ENCODE assay signal across 14 cellular contexts in the genomic region with DNA sequence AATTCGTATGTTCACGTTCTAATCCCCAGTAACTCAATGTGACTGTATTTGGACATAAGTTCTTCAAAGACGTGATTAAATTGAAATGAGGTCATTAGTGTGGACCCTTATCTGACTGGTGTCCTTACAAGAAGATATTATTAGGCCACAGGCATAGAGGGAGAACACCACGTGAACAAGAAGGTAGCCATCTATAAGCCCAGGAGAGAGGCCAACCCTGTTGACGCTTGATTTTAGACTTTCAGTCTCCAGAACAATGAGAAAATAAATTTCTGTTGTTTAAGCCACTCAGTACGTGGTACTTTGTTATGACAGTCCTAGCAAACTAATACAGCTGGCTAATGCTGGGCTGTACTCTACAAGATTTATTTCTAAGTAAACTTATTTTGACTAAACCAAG. TPM values are rescaled to one million over a fixed set of nuclear protein-coding genes. Genes with fewer than 3 reads are reported as not detected.
DNase-seq lines count a peak whose midpoint lies in the region; ATAC-seq, FAIRE-seq and TF ChIP-seq lines count a peak whose summit lies in the region.
"Had no signal": no experiment of that assay in that cellular context is flagged by ENCODE, and none has a peak within 500 bp of the region (broad histone marks: within the 10 kb centered on the region; RNA-seq: fewer than 3 reads in every experiment).

No MANE protein-coding gene starts in this region.

- POLR2A ChIA-PET in PC-3 (lab: Charles Lee; ENCODE audit: unreplicated experiment) = interaction anchor here (0.7 kb wide), 1 partner anchor 10 kb away, joined by 6 read pairs; no protein-coding TSS in a partner anchor
- POLR2A ChIA-PET in endothelial cell of umbilical vein (lab: Charles Lee) = no interaction called here

- H3K4me1 ChIP-seq in PC-3 (ENCODE audit: insufficient read depth, low read length) = peaks cover 29% of the 10 kb centered on the region
- H3K4me1 ChIP-seq in endothelial cell of umbilical vein (ENCODE audit: control insufficient read depth, extremely low read depth, insufficient read depth, low read length) = peaks cover 22% of the 10 kb centered on the region

- peak; percentile 15 for FAIRE-seq in endothelial cell of umbilical vein (lab: Jason Lieb, UNC)
- FAIRE-seq: GM12892, H54, pancreas, TTC549 had no signal

- H3K4me3 Mint-ChIP-seq in activated T-cell treated with anti-CD3 and anti-CD28 coated beads, Interleukin-2, amount 50 U/mL, for 24 hours = peak overlapping the region; percentile 94
- H3K4me3 Mint-ChIP-seq in stimulated activated effector memory CD8-positive, alpha-beta T cell treated with anti-CD3 and anti-CD28 coated beads, Interleukin-12 subunit alpha, Interleukin-12 subunit beta, amount 100 ng/mL, for 72 hours = peak overlapping the region; percentile 77

- H4K20me1 ChIP-seq in PC-3 (ENCODE audit: low read length) (peaks cover 31% of the 10 kb centered on the region), endothelial cell of umbilical vein (replicated peaks; ENCODE audit: control insufficient read depth, extremely low read depth, insufficient read depth, low read length) (no peaks in the 10 kb centered on the region)

- dilution Hi-C loops in endothelial cell of umbilical vein (cut with MboI; ENCODE audit: extremely low pct_ligation_motif_present, low sequenced_read_pairs) = no loop called here

- TF ChIP-seq POLR2A in endothelial cell of umbilical vein (IDR thresholded peaks at IDR 0.05; ENCODE audit: low read depth, low read length) = no peak

- H3K27me3 Mint-ChIP-seq in activated T-cell treated with anti-CD3 and anti-CD28 coated beads, Interleukin-2, amount 50 U/mL, for 24 hours = peaks cover 9% of the 10 kb centered on the region

- peaks cover 51% of the 10 kb centered on the region for H3K4me1 Mint-ChIP-seq in activated T-cell treated with anti-CD3 and anti-CD28 coated beads, Interleukin-2, amount 50 U/mL, for 24 hours (ENCODE audit: low read depth)
- peaks cover 21% of the 10 kb centered on the region for H3K4me1 Mint-ChIP-seq in stimulated activated effector memory CD8-positive, alpha-beta T cell treated with anti-CD3 and anti-CD28 coated beads, Interleukin-12 subunit alpha, Interleukin-12 subunit beta, amount 100 ng/mL, for 72 hours

- no peaks in the 10 kb centered on the region for H3F3A ChIP-seq in PC-3 (ENCODE audit: low read length, unreplicated experiment)

- H3K9me3 Mint-ChIP-seq in activated T-cell treated with anti-CD3 and anti-CD28 coated beads, Interleukin-2, amount 50 U/mL, for 24 hours = no peaks in the 10 kb centered on the region
- H3K9me3 Mint-ChIP-seq in stimulated activated effector memory CD8-positive, alpha-beta T cell treated with anti-CD3 and anti-CD28 coated beads, Interleukin-12 subunit alpha, Interleukin-12 subunit beta, amount 100 ng/mL, for 72 hours = no peaks in the 10 kb centered on the region

- no peak for TF ChIP-seq CTCF in PC-3 (conservative IDR thresholded peaks at IDR 0.05; ENCODE audit: low read depth, low read length)
- TF ChIP-seq CTCF in endothelial cell of umbilical vein (IDR thresholded peaks at IDR 0.05; ENCODE audit: extremely low read depth in 1 of 2, insufficient read depth in 1 of 2, low read depth in 1 of 2, low read length in 2 of 2) = no peak

- H3K79me2 ChIP-seq in PC-3 (ENCODE audit: low read length) = peaks cover 35% of the 10 kb centered on the region
- peaks cover 32% of the 10 kb centered on the region for H3K79me2 ChIP-seq in endothelial cell of umbilical vein (ENCODE audit: control insufficient read depth, insufficient read depth, low read length)

- no peak for DNase-seq in activated T-cell treated with anti-CD3 and anti-CD28 coated beads, Interleukin-2, amount 50 U/mL, for 24 hours
- DNase-seq in activated T-cell treated with anti-CD3 and anti-CD28 coated beads, Interleukin-2, amount 50 U/mL, for 48 hours = no peak
- DNase-seq in PC-3 (no peak), endothelial cell of umbilical vein (ENCODE audit: low read depth, low spot score) (no peak), NAMALWA (ENCODE audit: low spot score) (no peak), left colon (no peak)
- no peak for DNase-seq in stimulated activated effector memory CD8-positive, alpha-beta T cell treated with anti-CD3 and anti-CD28 coated beads, Interleukin-12 subunit alpha, Interleukin-12 subunit beta, amount 100 ng/mL, for 72 hours (ENCODE audit: low spot score in 2 of 2)
- no peak for DNase-seq in stimulated activated CD4-positive, alpha-beta T cell treated with anti-CD3 and anti-CD28 coated beads, Interleukin-12 subunit alpha, Interleukin-12 subunit beta, amount 100 ng/mL, for 4 hours
- DNase-seq: DND-41, left ventricle myocardium inferior had no signal

- H3K9ac ChIP-seq in PC-3 (ENCODE audit: low read length) (no peak overlapping the region), endothelial cell of umbilical vein (replicated peaks; ENCODE audit: extremely low read depth, insufficient read depth, low read length) (no peak overlapping the region)

- peak overlapping the region; percentile 64; the same call in 1 of the 2 replicates for H3K4me2 ChIP-seq in PC-3 (ENCODE audit: low read length)
- no peak overlapping the region for H3K4me2 ChIP-seq in endothelial cell of umbilical vein (ENCODE audit: insufficient read depth, low read length)

- H3K27ac ChIP-seq in PC-3 (ENCODE audit: low read length) (no peak overlapping the region), endothelial cell of umbilical vein (ENCODE audit: insufficient read depth, low read depth, low read length) (no peak overlapping the region)

- intact Hi-C loops in PC-3 (cut with micrococcal nuclease) (no loop called here), endothelial cell of umbilical vein (cut with micrococcal nuclease) (loop anchor here (5.0 kb wide), 2 partner anchors 124 to 1384 kb away; partner anchors contain the start of gene RPS6KA3), left colon (cut with DNase I, micrococcal nuclease) (no loop called here)

- no TSS peak for BruUV-seq in PC-3 (replicated peaks; lab: Mats Ljungman, UMichigan)
- no TSS peak for BruUV-seq in endothelial cell of umbilical vein (replicated peaks; lab: Mats Ljungman, UMichigan)

- ATAC-seq in PC-3 (no peak), left colon (no peak)
- no peak for ATAC-seq in stimulated activated effector memory CD8-positive, alpha-beta T cell treated with anti-CD3 and anti-CD28 coated beads, Interleukin-12 subunit alpha, Interleukin-12 subunit beta, amount 100 ng/mL, for 72 hours
- ATAC-seq: pancreas had no signal

- no peak overlapping the region for H2AFZ ChIP-seq in PC-3 (ENCODE audit: low read length)
- no peak overlapping the region for H2AFZ ChIP-seq in endothelial cell of umbilical vein (ENCODE audit: low read depth, low read length)

- CTCF ChIA-PET in PC-3 (lab: Charles Lee) (no interaction called here), endothelial cell of umbilical vein (lab: Charles Lee) (no interaction called here)

- H3K9me3 ChIP-seq in PC-3 (ENCODE audit: low read length) (no peaks in the 10 kb centered on the region), endothelial cell of umbilical vein (replicated peaks; ENCODE audit: control insufficient read depth, insufficient read depth, low read length) (no peaks in the 10 kb centered on the region)
- H3K9me3 ChIP-seq: left ventricle myocardium inferior, pancreas had no signal

- no peak overlapping the region for H3K4me3 ChIP-seq in PC-3 (ENCODE audit: low read length)
- H3K4me3 ChIP-seq in endothelial cell of umbilical vein (replicated peaks in 1 of 3; ENCODE audit: insufficient read depth in 1 of 3, low read depth in 1 of 3, low read length in 3 of 3) = no peak overlapping the region

- peak overlapping the region; percentile 80 for H3K27ac Mint-ChIP-seq in activated T-cell treated with anti-CD3 and anti-CD28 coated beads, Interleukin-2, amount 50 U/mL, for 24 hours
- H3K27ac Mint-ChIP-seq in stimulated activated effector memory CD8-positive, alpha-beta T cell treated with anti-CD3 and anti-CD28 coated beads, Interleukin-12 subunit alpha, Interleukin-12 subunit beta, amount 100 ng/mL, for 72 hours = peak overlapping the region; percentile 14

- H3K9me2 ChIP-seq in PC-3 (replicated peaks; ENCODE audit: low read length) = no peaks in the 10 kb centered on the region

- H3K9me1 ChIP-seq in endothelial cell of umbilical vein (replicated peaks; ENCODE audit: control insufficient read depth, extremely low read depth, insufficient read depth, low read length) = no peaks in the 10 kb centered on the region

- H3K36me3 ChIP-seq in PC-3 (ENCODE audit: low read depth, low read length) = peaks cover 23% of the 10 kb centered on the region
- H3K36me3 ChIP-seq in endothelial cell of umbilical vein (ENCODE audit: control insufficient read depth in 2 of 2, extremely low read depth in 1 of 2, insufficient read depth in 2 of 2, low read length in 2 of 2) = peaks cover 0 to 2% of the 10 kb centered on the region in 2 experiments

- H3K36me3 Mint-ChIP-seq in activated T-cell treated with anti-CD3 and anti-CD28 coated beads, Interleukin-2, amount 50 U/mL, for 24 hours (ENCODE audit: low read depth) = peaks cover 36% of the 10 kb centered on the region
- H3K36me3 Mint-ChIP-seq in stimulated activated effector memory CD8-positive, alpha-beta T cell treated with anti-CD3 and anti-CD28 coated beads, Interleukin-12 subunit alpha, Interleukin-12 subunit beta, amount 100 ng/mL, for 72 hours = peaks cover 35% of the 10 kb centered on the region

- H3K27me3 ChIP-seq in PC-3 (ENCODE audit: low read length) (no peaks in the 10 kb centered on the region), endothelial cell of umbilical vein (ENCODE audit: control insufficient read depth in 2 of 2, insufficient read depth in 2 of 2, low read length in 2 of 2) (no peaks in the 10 kb centered on the region)
- H3K27me3 ChIP-seq: pancreas had no signal

RNA-seq across cellular contexts. Expression of gene EIF1AX, which starts 1.5 kb away (rescaled TPM):
- total RNA-seq in PC-3 (2014; rRNA removed) (47.5 and 51.1 TPM in 2 replicates), endothelial cell of umbilical vein (89.4 and 94.7 TPM in 2 replicates), left colon (10 to 100 TPM; 76.3 to 80.4 TPM)
- 7.9 and 12.8 TPM in 2 replicates for polyA plus RNA-seq in endothelial cell of umbilical vein
- 24.1 and 28.8 TPM in 2 replicates for polyA plus RNA-seq in endothelial cell of umbilical vein (2011; cell fraction: cytosol; rRNA removed)
- polyA plus RNA-seq in endothelial cell of umbilical vein (2011; cell fraction: nucleus; rRNA removed) = 8.8 and 19.4 TPM in 2 replicates
- polyA plus RNA-seq in endothelial cell of umbilical vein (2012) = 51.0 and 84.9 TPM in 2 replicates
- polyA minus RNA-seq in endothelial cell of umbilical vein = 5.8 and 6.3 TPM in 2 replicates
- polyA minus RNA-seq in endothelial cell of umbilical vein (2011; cell fraction: cytosol; rRNA and poly(A)+ RNA removed) = 157 TPM
- polyA minus RNA-seq in endothelial cell of umbilical vein (2011; cell fraction: nucleus; rRNA and poly(A)+ RNA removed) = 10.6 and 11.1 TPM in 2 replicates

RNA-seq across cellular contexts. Expression of gene MAP7D2, which starts 26.4 kb away (rescaled TPM):
- total RNA-seq in PC-3 (2014; rRNA removed) (0.91 and 1.0 TPM in 2 replicates), endothelial cell of umbilical vein (0.15 and 0.18 TPM in 2 replicates), left colon (1 to 10 TPM; 1.4 to 1.6 TPM)
- 0.03 and 0.08 TPM in 2 replicates for polyA plus RNA-seq in endothelial cell of umbilical vein
- polyA plus RNA-seq in endothelial cell of umbilical vein (2011; cell fraction: cytosol; rRNA removed) = 0.07 and 0.08 TPM in 2 replicates
- 0.25 and 0.45 TPM in 2 replicates for polyA plus RNA-seq in endothelial cell of umbilical vein (2011; cell fraction: nucleus; rRNA removed)
- 0.22 and 0.46 TPM in 2 replicates for polyA plus RNA-seq in endothelial cell of umbilical vein (2012)
- polyA minus RNA-seq in endothelial cell of umbilical vein = not detected in 2 replicates
- not detected for polyA minus RNA-seq in endothelial cell of umbilical vein (2011; cell fraction: cytosol; rRNA and poly(A)+ RNA removed)
- polyA minus RNA-seq in endothelial cell of umbilical vein (2011; cell fraction: nucleus; rRNA and poly(A)+ RNA removed) = 0.24 TPM in 1 of 2 replicates, not detected in the other
